28 cellular contexts compared by ENCODE assay signal in the genomic region with DNA sequence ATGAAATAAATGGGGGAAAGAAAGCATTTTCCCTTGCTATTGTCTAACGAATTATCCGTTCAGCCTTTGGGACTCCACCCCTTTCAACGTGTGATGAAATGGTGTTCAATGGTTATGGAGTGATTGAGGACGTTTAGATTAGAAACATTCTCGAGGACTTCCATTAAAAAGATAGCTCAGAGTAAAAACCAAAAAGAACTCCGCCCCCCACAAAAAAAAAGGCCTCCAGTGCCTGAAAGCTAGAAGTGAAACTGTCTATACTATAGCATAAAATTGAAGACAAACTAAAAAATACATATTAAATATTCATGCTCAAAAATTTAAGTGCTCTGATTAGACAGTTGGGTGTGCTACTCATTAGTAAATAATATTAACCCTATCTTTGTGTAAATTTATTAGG. TPM values are rescaled to one million over a fixed set of nuclear protein-coding genes. Genes with fewer than 3 reads are reported as not detected.
DNase-seq lines count a peak whose midpoint lies in the region; ATAC-seq, FAIRE-seq and TF ChIP-seq lines count a peak whose summit lies in the region.
"Had no signal": no experiment of that assay in that cellular context is flagged by ENCODE, and none has a peak within 500 bp of the region (broad histone marks: within the 10 kb centered on the region; RNA-seq: fewer than 3 reads in every experiment).

No MANE protein-coding gene starts in this region.

- peak overlapping the region; percentile 41 for H3K4me3 Mint-ChIP-seq in neural crest cell
- H3K4me3 Mint-ChIP-seq in activated T-cell treated with anti-CD3 and anti-CD28 coated beads, Interleukin-2, amount 50 U/mL, for 4 hours, result no peak overlapping the region
- H3K4me3 Mint-ChIP-seq: activated CD8-positive, alpha-beta memory T cell treated with anti-CD3 and anti-CD28 coated beads, Interleukin-2, amount 10 ng/mL, durations not matched to agents 7 days and 5 days; memory B cell had no signal

- TF ChIP-seq POLR2A in GM12891 (IDR thresholded peaks at IDR 0.05; ENCODE audit: low read depth, low read length), result no peak
- no peak for TF ChIP-seq POLR2A in NB4 (IDR thresholded peaks at IDR 0.05; ENCODE audit: extremely low read depth, insufficient read length)

- no peaks in the 10 kb centered on the region for H3K9me3 Mint-ChIP-seq in neural crest cell
- H3K9me3 Mint-ChIP-seq in activated T-cell treated with anti-CD3 and anti-CD28 coated beads, Interleukin-2, amount 50 U/mL, for 4 hours, result no peaks in the 10 kb centered on the region

- peaks cover 46% of the 10 kb centered on the region for H3K4me1 Mint-ChIP-seq in neural crest cell
- peaks cover 19% of the 10 kb centered on the region for H3K4me1 Mint-ChIP-seq in activated T-cell treated with anti-CD3 and anti-CD28 coated beads, Interleukin-2, amount 50 U/mL, for 4 hours (ENCODE audit: low read depth)

- peaks cover 3% of the 10 kb centered on the region for H3K27me3 Mint-ChIP-seq in neural crest cell (ENCODE audit: low read depth)
- H3K27me3 Mint-ChIP-seq in activated T-cell treated with anti-CD3 and anti-CD28 coated beads, Interleukin-2, amount 50 U/mL, for 4 hours (ENCODE audit: low read depth), result peaks cover 33% of the 10 kb centered on the region

- DNase-seq in GM12891 (ENCODE audit: insufficient read length, low spot score), result no peak
- peak; percentile 53 for DNase-seq in NB4 (ENCODE audit: low read depth)
- peak; percentile 68 for DNase-seq in SIG-M5 treated with dmso at 0.1 percent for 504 hours (lab: John Stamatoyannopoulos, UW; ENCODE audit: unreplicated experiment)
- DNase-seq in neural crest cell (ENCODE audit: low read depth, low spot score), result no peak
- DNase-seq in activated T-cell treated with anti-CD3 and anti-CD28 coated beads, Interleukin-2, amount 50 U/mL, for 4 hours, result no peak
- DNase-seq in LoVo (ENCODE audit: low spot score), result no peak
- no peak for DNase-seq in T-helper 2 cell
- DNase-seq: ACHN; activated CD4-positive, alpha-beta T cell treated with anti-CD3 and anti-CD28 coated beads, Interleukin-2, amount 50 U/mL, for 4 hours; activated CD8-positive, alpha-beta memory T cell treated with anti-CD3 and anti-CD28 coated beads, Interleukin-2, amount 10 ng/mL, durations not matched to agents 7 days and 5 days; activated T-cell treated with anti-CD3 and anti-CD28 coated beads, Interleukin-2, amount 50 U/mL, for 48 hours; BE2C; caudate nucleus; cortex of kidney; erythroblast; NCI-H1092; NCI-H1694; NCI-H2171; NCI-H82; PC-9; Right ventricle myocardium superior; small intestine; stimulated activated naive CD4-positive, alpha-beta T cell; T1000 had no signal

- no peak overlapping the region for H3K27ac Mint-ChIP-seq in neural crest cell (ENCODE audit: unreplicated experiment)
- H3K27ac Mint-ChIP-seq: activated CD8-positive, alpha-beta memory T cell treated with anti-CD3 and anti-CD28 coated beads, Interleukin-2, amount 10 ng/mL, durations not matched to agents 7 days and 5 days; memory B cell had no signal

- ATAC-seq in activated T-cell treated with anti-CD3 and anti-CD28 coated beads, Interleukin-2, amount 50 U/mL, for 4 hours, result no peak
- ATAC-seq: activated CD8-positive, alpha-beta memory T cell treated with anti-CD3 and anti-CD28 coated beads, Interleukin-2, amount 10 ng/mL, durations not matched to agents 7 days and 5 days had no signal

- no peak overlapping the region for H3K4me3 ChIP-seq in NB4 (ENCODE audit: low read depth, low read length)
- H3K4me3 ChIP-seq: HAP-1, PC-9 had no signal

- FAIRE-seq in GM12891 (lab: Jason Lieb, UNC), result peak; percentile 84
- FAIRE-seq: GM12892, urothelium cell line had no signal

- H3K36me3 Mint-ChIP-seq in neural crest cell (ENCODE audit: low read depth), result no peaks in the 10 kb centered on the region
- no peaks in the 10 kb centered on the region for H3K36me3 Mint-ChIP-seq in activated T-cell treated with anti-CD3 and anti-CD28 coated beads, Interleukin-2, amount 50 U/mL, for 4 hours (ENCODE audit: insufficient read depth)
- H3K36me3 Mint-ChIP-seq: activated CD8-positive, alpha-beta memory T cell treated with anti-CD3 and anti-CD28 coated beads, Interleukin-2, amount 10 ng/mL, durations not matched to agents 7 days and 5 days had no signal

- no peak for TF ChIP-seq CTCF in NB4 (IDR thresholded peaks at IDR 0.05; ENCODE audit: low read depth, low read length)
- no peak for TF ChIP-seq CTCF in neural crest cell (conservative IDR thresholded peaks at IDR 0.05)

TF ChIP-seq in GM12891, 5 proteins besides CTCF, POLR2A, EP300 and RAD21:
- TF ChIP-seq SPI1 (IDR thresholded peaks at IDR 0.05; ENCODE audit: low read depth, low read length) (peak; percentile 24; the same call in 1 of the 2 replicates), TAF1 (IDR thresholded peaks at IDR 0.05; ENCODE audit: low read depth, low read length) (no peak)
TF ChIP-seq in GM12891: peak in this region for 1.

RNA-seq across cellular contexts. Expression of gene ZNF516, which starts 3.0 kb away (rescaled TPM):
- 10.7 TPM for polyA plus RNA-seq in GM12891 (2012; ENCODE audit: low read depth, missing spikeins)
- 90.7 and 91.2 TPM in 2 replicates for total RNA-seq in neural crest cell
- 1 to 10 TPM; 3.0 to 4.3 (median 4.0) TPM for total RNA-seq in activated T-cell treated with anti-CD3 and anti-CD28 coated beads, Interleukin-2, amount 50 U/mL, for 4 hours

Comparison
In these comparisons a context has a peak if more than half of its experiments do, and no peak if none do; other contexts are left out.
1. DNase-seq: peak in NB4 (single experiment) and SIG-M5 treated with dmso at 0.1 percent for 504 hours (single experiment); none in GM12891 (single experiment), neural crest cell (single experiment), activated T-cell treated with anti-CD3 and anti-CD28 coated beads, Interleukin-2, amount 50 U/mL, for 4 hours (single experiment), LoVo (single experiment) and T-helper 2 cell (0 of 5).
2. RNA of gene ZNF516, which starts 3.0 kb away (total RNA-seq): 90.7 to 91.2 TPM in neural crest cell; 3.0 to 4.3 TPM in activated T-cell treated with anti-CD3 and anti-CD28 coated beads, Interleukin-2, amount 50 U/mL, for 4 hours; every median in the first group is over 10 times any median in the second.